25 cellular contexts compared by ENCODE assay signal in genomic region chr3:57141719-57142118, GRCh38. TPM values are rescaled to one million over a fixed set of nuclear protein-coding genes. Genes with fewer than 3 reads are reported as not detected.
DNase-seq lines count a peak whose midpoint lies in the region; ATAC-seq, FAIRE-seq and TF ChIP-seq lines count a peak whose summit lies in the region.
"Had no signal": no experiment of that assay in that cellular context is flagged by ENCODE, and none has a peak within 500 bp of the region (broad histone marks: within the 10 kb centered on the region; RNA-seq: fewer than 3 reads in every experiment).

No MANE protein-coding gene starts in this region.

- H3K79me1 ChIP-seq in H1 (ENCODE audit: low read depth, low read length) (peaks cover 10% of the 10 kb centered on the region; the same call in 1 of the 2 replicates), neuronal stem cell (ENCODE audit: low read depth, low read length) (peaks cover 3% of the 10 kb centered on the region)

- TF ChIP-seq RAD21 in H1 (IDR thresholded peaks at IDR 0.05 in 1 of 2, conservative IDR thresholded peaks at IDR 0.05 in 1 of 2; ENCODE audit: low read depth in 2 of 2, low read length in 2 of 2), result peak; percentile 15 to 48; a peak in 3 of 4 replicates

- H3K23ac ChIP-seq in H1 (ENCODE audit: insufficient read length) (no peak overlapping the region), neuronal stem cell (ENCODE audit: low read depth, low read length, poor library complexity) (no peak overlapping the region)

- H2BK120ac ChIP-seq in H1 (replicated peaks; ENCODE audit: low read depth, low read length) (no peak overlapping the region), neuronal stem cell (ENCODE audit: low read depth, low read length) (no peak overlapping the region)

- H3K23me2 ChIP-seq in H1 (ENCODE audit: low read depth, low read length), result no peaks in the 10 kb centered on the region

- H3K4ac ChIP-seq in H1 (replicated peaks; ENCODE audit: insufficient read length, low read depth, low read length), result no peak overlapping the region
- H3K4ac ChIP-seq in neuronal stem cell (ENCODE audit: low read length), result no peak overlapping the region

- H2BK20ac ChIP-seq in H1 (ENCODE audit: low read length), result no peak overlapping the region

- no peak overlapping the region for H3K27ac ChIP-seq in Panc1 (ENCODE audit: low read length)
- H3K27ac ChIP-seq in H1 (ENCODE audit: low read depth, low read length), result no peak overlapping the region
- peak overlapping the region; percentile 21 for H3K27ac ChIP-seq in neuronal stem cell (replicated peaks; ENCODE audit: low read length)
- no peak overlapping the region for H3K27ac ChIP-seq in MM.1S (ENCODE audit: low read length)
- H3K27ac ChIP-seq: neutrophil, SJSA1 had no signal

- FAIRE-seq in H1 (lab: Jason Lieb, UNC), result peak; percentile 78

- WGBS in H1 (ENCODE audit: extremely low coverage in 1 of 2, insufficient coverage in 1 of 2, insufficient read length in 1 of 2, insufficient replicate concordance in 2 of 2, low coverage in 1 of 2, low lambda C conversion rate in 2 of 2, missing lambda C conversion rate in 1 of 2), 2 experiments, result 67% methylated on average over 4 of the region's 4 CpGs; no CpG with 5 or more reads in 1 of the 2 experiments
- no CpG with 5 or more reads among the region's 4 CpGs for WGBS in neuronal stem cell (ENCODE audit: extremely low coverage in 2 of 2, insufficient read length in 2 of 2, insufficient replicate concordance in 1 of 2), 2 donors

- H3K36me3 ChIP-seq in Panc1 (ENCODE audit: control insufficient read depth, insufficient read depth, low read length) (no peaks in the 10 kb centered on the region), H1 (ENCODE audit: control insufficient read depth in 2 of 4, insufficient read depth in 4 of 4, low read length in 3 of 4) (no peaks in the 10 kb centered on the region), neuronal stem cell (replicated peaks in 1 of 2; ENCODE audit: control insufficient read depth in 2 of 2, insufficient read depth in 2 of 2, low read length in 2 of 2) (peaks cover 0 to 8% of the 10 kb centered on the region in 2 donors), MM.1S (replicated peaks; ENCODE audit: insufficient read depth, low read length) (no peaks in the 10 kb centered on the region)
- H3K36me3 ChIP-seq: HAP-1, heart right ventricle, neutrophil, SJSA1, tibial nerve had no signal

- H3K14ac ChIP-seq in H1 (ENCODE audit: insufficient read length), result no peak overlapping the region
- no peak overlapping the region for H3K14ac ChIP-seq in neuronal stem cell (ENCODE audit: low read length)

- no peak overlapping the region for H2BK15ac ChIP-seq in H1 (ENCODE audit: low read length)
- H2BK15ac ChIP-seq in neuronal stem cell (ENCODE audit: low read length), result no peak overlapping the region

- no peaks in the 10 kb centered on the region for H3K4me1 ChIP-seq in Panc1 (ENCODE audit: control insufficient read depth, insufficient read depth, low read length)
- peaks cover 6 to 20% (median 12%) of the 10 kb centered on the region in 4 experiments; a peak in 6 of 7 replicates for H3K4me1 ChIP-seq in H1 (replicated peaks in 1 of 4; ENCODE audit: control insufficient read depth in 3 of 4, insufficient read depth in 4 of 4, low read length in 3 of 4)
- peaks cover 0 to 18% of the 10 kb centered on the region in 2 donors for H3K4me1 ChIP-seq in neuronal stem cell (ENCODE audit: control insufficient read depth in 2 of 2, insufficient read depth in 1 of 2, low read depth in 1 of 2, low read length in 2 of 2)
- no peaks in the 10 kb centered on the region for H3K4me1 ChIP-seq in MM.1S (ENCODE audit: low read length)
- H3K4me1 ChIP-seq: SJSA1 had no signal

- no peak overlapping the region for H2AFZ ChIP-seq in H1 (ENCODE audit: low read length)
- no peak overlapping the region for H2AFZ ChIP-seq in neuronal stem cell (ENCODE audit: low read length)
- no peak overlapping the region for H2AFZ ChIP-seq in MM.1S (ENCODE audit: low read length)

- no TSS peak for BruUV-seq in Panc1 (replicated peaks; lab: Mats Ljungman, UMichigan)

- H2BK5ac ChIP-seq in H1 (ENCODE audit: low read depth, low read length), result no peak overlapping the region
- H2BK5ac ChIP-seq in neuronal stem cell (ENCODE audit: low read length), result no peak overlapping the region

- H2BK12ac ChIP-seq in H1 (ENCODE audit: low read depth, low read length), result no peak overlapping the region
- H2BK12ac ChIP-seq in neuronal stem cell (ENCODE audit: low read length), result no peak overlapping the region

- H2AK5ac ChIP-seq in H1 (ENCODE audit: low read depth, low read length) (no peak overlapping the region), neuronal stem cell (ENCODE audit: low read depth, low read length) (no peak overlapping the region)

- POLR2A ChIA-PET in Panc1 (lab: Charles Lee), result no interaction called here
- POLR2A ChIA-PET in H1 (lab: Charles Lee; ENCODE audit: partially characterized antibody), result interaction anchor here (0.7 to 4.8 kb wide), 2 partner anchors 11 kb away, joined by 3 to 39 read pairs; no protein-coding TSS in a partner anchor

- no peaks in the 10 kb centered on the region for H3F3A ChIP-seq in MM.1S (ENCODE audit: insufficient read depth, low read length)

- TF ChIP-seq POLR2A in H1 (IDR thresholded peaks at IDR 0.05; ENCODE audit: control extremely low read depth in 1 of 2, low read depth in 2 of 2, low read length in 2 of 2), result no peak

- H3K27me3 ChIP-seq in Panc1 (ENCODE audit: control insufficient read depth, insufficient read depth, low read length) (no peaks in the 10 kb centered on the region), H1 (replicated peaks in 1 of 4; ENCODE audit: control insufficient read depth in 3 of 4, extremely low read depth in 1 of 4, insufficient read depth in 3 of 4, low read length in 3 of 4) (no peaks in the 10 kb centered on the region), neuronal stem cell (ENCODE audit: control insufficient read depth in 3 of 3, insufficient read depth in 3 of 3, low read depth in 1 of 3, low read length in 3 of 3) (no peaks in the 10 kb centered on the region), MM.1S (replicated peaks; ENCODE audit: insufficient read depth, low read length) (no peaks in the 10 kb centered on the region)
- H3K27me3 ChIP-seq: tibial nerve had no signal

- H4K5ac ChIP-seq in H1 (ENCODE audit: insufficient read length, low read depth, low read length), result no peak overlapping the region

- H3K4me2 ChIP-seq in H1 (ENCODE audit: insufficient read depth in 1 of 2, low read depth in 2 of 2, low read length in 2 of 2) (no peak overlapping the region), neuronal stem cell (ENCODE audit: insufficient read depth, low read length, poor library complexity, severe bottlenecking) (no peak overlapping the region), MM.1S (ENCODE audit: low read depth, low read length) (no peak overlapping the region)

- H3K9me3 ChIP-seq in Panc1 (ENCODE audit: control insufficient read depth, insufficient read depth, low read depth, low read length) (no peaks in the 10 kb centered on the region), H1 (ENCODE audit: insufficient read depth in 2 of 2, low read depth in 1 of 2, low read length in 1 of 2) (no peaks in the 10 kb centered on the region), neuronal stem cell (replicated peaks in 1 of 2; ENCODE audit: control insufficient read depth in 2 of 2, insufficient read depth in 1 of 2, low read depth in 1 of 2, low read length in 2 of 2) (no peaks in the 10 kb centered on the region), MM.1S (replicated peaks; ENCODE audit: insufficient read depth, low read length) (no peaks in the 10 kb centered on the region)
- H3K9me3 ChIP-seq: HAP-1, heart right ventricle, neutrophil, SJSA1, tibial nerve had no signal

- H4K20me1 ChIP-seq in H1 (replicated peaks in 1 of 2; ENCODE audit: control insufficient read depth in 1 of 2, insufficient read depth in 2 of 2, low read length in 2 of 2) (peaks cover 0 to 7% of the 10 kb centered on the region in 2 experiments), MM.1S (ENCODE audit: insufficient read depth, low read length) (no peaks in the 10 kb centered on the region)

- H3K9me2 ChIP-seq in MM.1S (replicated peaks; ENCODE audit: insufficient read depth, low read length), result no peaks in the 10 kb centered on the region

- H3K79me2 ChIP-seq in H1 (ENCODE audit: control insufficient read depth in 1 of 2, insufficient read depth in 2 of 2, low read length in 2 of 2), result peaks cover 0 to 6% of the 10 kb centered on the region in 2 experiments; a peak in 1 of 4 replicates
- no peaks in the 10 kb centered on the region for H3K79me2 ChIP-seq in MM.1S (ENCODE audit: low read length)

- TF ChIP-seq CTCF in Panc1 (IDR thresholded peaks at IDR 0.05) (0 out of 2 replicates have a peak, but pooled peaks have one; percentile 7), H1 (IDR thresholded peaks at IDR 0.05; ENCODE audit: control extremely low read depth in 1 of 3, insufficient read depth in 1 of 3, low read depth in 1 of 3, low read length in 3 of 3) (peak in 2 of 3 experiments; percentile 1 to 3; a peak in 1 of 4 replicates), MM.1S (IDR thresholded peaks at IDR 0.05; ENCODE audit: low read length) (no peak)

- DNase-seq in ELF-1 (ENCODE audit: low read depth, low spot score), result peak; percentile 47
- DNase-seq in Panc1 (ENCODE audit: low read depth, low spot score), result no peak
- DNase-seq in H1 (ENCODE audit: low read depth in 1 of 2, low spot score in 2 of 2), result no peak
- DNase-seq in neuronal stem cell (ENCODE audit: low spot score), result no peak
- no peak for DNase-seq in NCI-H1436 treated with DMSO at 0.1 percent for 48 hours (lab: John Stamatoyannopoulos, UW)
- no peak for DNase-seq in AG20443 (ENCODE audit: low spot score)
- DNase-seq in MM.1S, result no peak
- DNase-seq: activated CD4-positive, alpha-beta T cell treated with anti-CD3 and anti-CD28 coated beads for 4 hours; activated CD8-positive, alpha-beta memory T cell treated with anti-CD3 and anti-CD28 coated beads, Interleukin-2, amount 50 U/mL, for 48 hours; activated gamma-delta T cell; amniotic stem cell; DMS79 treated with DMSO at 0.1 percent for 48 hours; effector memory CD8-positive, alpha-beta T cell; heart right ventricle; NCI-H1048; NCI-H526 treated with DMSO at 0.1 percent for 48 hours; OCI-M1; T1000 had no signal

- TF ChIP-seq EP300 in H1 (IDR thresholded peaks at IDR 0.05; ENCODE audit: borderline replicate concordance in 1 of 2, low read depth in 2 of 2, low read length in 2 of 2), result no peak

- no peak overlapping the region for H4K91ac ChIP-seq in H1 (replicated peaks; ENCODE audit: insufficient read length, low read length)
- no peak overlapping the region for H4K91ac ChIP-seq in neuronal stem cell (ENCODE audit: low read depth, low read length, poor library complexity)

- intact Hi-C loops in Panc1 (cut with micrococcal nuclease; ENCODE audit: unreplicated experiment), result no loop called here

- in situ Hi-C loops in Panc1 (cut with HindIII; ENCODE audit: low pct_unique_long_range_greater_than_20kb, low sequenced_read_pairs), result no loop called here

- H3K4me3 ChIP-seq in Panc1 (ENCODE audit: low read depth in 2 of 2, low read length in 2 of 2) (no peak overlapping the region), H1 (ENCODE audit: extremely low read depth in 1 of 4, insufficient read depth in 2 of 4, low read depth in 3 of 4, low read length in 4 of 4) (no peak overlapping the region), neuronal stem cell (ENCODE audit: low read length in 2 of 2) (no peak overlapping the region), MM.1S (ENCODE audit: low read length) (no peak overlapping the region)
- H3K4me3 ChIP-seq: HAP-1, heart right ventricle, SJSA1 had no signal

- H3K18ac ChIP-seq in H1 (ENCODE audit: extremely low read depth, low read length) (no peak overlapping the region), neuronal stem cell (ENCODE audit: low read length) (no peak overlapping the region)

- CTCF ChIA-PET in Panc1 (lab: Charles Lee), result no interaction called here
- CTCF ChIA-PET in H1 (lab: Charles Lee; ENCODE audit: partially characterized antibody), result interaction anchor here (0.7 to 2.5 kb wide), 6 partner anchors 15 to 238 kb away, joined by 3 to 6 read pairs (median 4); no protein-coding TSS in a partner anchor

- no peak overlapping the region for H4K8ac ChIP-seq in H1 (ENCODE audit: extremely low read depth, insufficient read depth, low read length)
- H4K8ac ChIP-seq in neuronal stem cell (ENCODE audit: low read depth, low read length), result no peak overlapping the region

- no peak overlapping the region for H3K9ac ChIP-seq in H1 (replicated peaks in 1 of 4; ENCODE audit: extremely low read depth in 1 of 4, low read depth in 3 of 4, low read length in 3 of 4)
- no peak overlapping the region for H3K9ac ChIP-seq in neuronal stem cell (ENCODE audit: low read depth, low read length, poor library complexity)
- no peak overlapping the region for H3K9ac ChIP-seq in MM.1S (ENCODE audit: low read length)

- H3K56ac ChIP-seq in H1 (replicated peaks; ENCODE audit: insufficient read length, low read depth, low read length), result no peak overlapping the region

- ATAC-seq in Panc1 (no peak), HG02623 (IDR thresholded peaks at IDR 0.05; ENCODE audit: unreplicated experiment) (no peak)
- ATAC-seq: effector memory CD8-positive, alpha-beta T cell; heart right ventricle; stimulated activated memory B cell treated with anti-CD40 and anti-IgM and Interleukin-4, amounts not matched to agents 10 μg/mL and 1 μg/mL and 100 μg/mL, for 72 hours had no signal

RNA-seq across cellular contexts. Expression of gene IL17RD, which starts 23.4 kb away (rescaled TPM):
- total RNA-seq in Panc1 (2021; ENCODE audit: unreplicated experiment), result 3.5 TPM
- 2.4 TPM for polyA plus RNA-seq in Panc1 (2012; ENCODE audit: insufficient read length)
- total RNA-seq in H1 (2021; fragmentation: NEBNext Ultra II Directional; extraction: Animal tissue kit (Norgen Biotek cat#: 25700)), result 41.3 and 48.9 TPM in 2 replicates
- polyA plus RNA-seq in H1 (2011; rRNA removed), result 10.9 and 15.4 TPM in 2 replicates
- polyA plus RNA-seq in H1 (2011; cell fraction: cytosol; rRNA removed), result 10.1 TPM
- 28.2 TPM for polyA plus RNA-seq in H1 (2011; cell fraction: nucleus; rRNA removed)
- polyA plus RNA-seq in H1 (2012, experiment 1 of 2), result 9.5 to 14.9 TPM (median 12.6 TPM) in 4 replicates
- 2.0 TPM for polyA plus RNA-seq in H1 (2012, experiment 2 of 2)
- 50.8 TPM for polyA plus RNA-seq in H1 (2013, experiment 1 of 2)
- 58.0 TPM for polyA plus RNA-seq in H1 (2013, experiment 2 of 2)
- 39.3 and 40.6 TPM in 2 replicates for polyA minus RNA-seq in H1 (2011; rRNA and poly(A)+ RNA removed)
- polyA minus RNA-seq in H1 (2011; cell fraction: cytosol; rRNA and poly(A)+ RNA removed), result 19.2 TPM
- 33.9 TPM for polyA minus RNA-seq in H1 (2011; cell fraction: nucleus; rRNA and poly(A)+ RNA removed)
- polyA plus RNA-seq in neuronal stem cell (2013, experiment 1 of 2), result 38.4 TPM
- polyA plus RNA-seq in neuronal stem cell (2013, experiment 2 of 2), result 37.6 TPM
- total RNA-seq: SJSA1 had no signal
- polyA plus RNA-seq: IgD-negative memory B cell had no signal

RNA-seq across cellular contexts. Expression of gene HESX1, which starts 58.1 kb away (rescaled TPM):
- total RNA-seq in Panc1 (2021; ENCODE audit: unreplicated experiment), result 1.1 TPM
- 0.51 TPM for polyA plus RNA-seq in Panc1 (2012; ENCODE audit: insufficient read length)
- 9.0 and 12.0 TPM in 2 replicates for total RNA-seq in H1 (2021; fragmentation: NEBNext Ultra II Directional; extraction: Animal tissue kit (Norgen Biotek cat#: 25700))
- polyA plus RNA-seq in H1 (2011; rRNA removed), result 5.5 and 7.1 TPM in 2 replicates
- polyA plus RNA-seq in H1 (2011; cell fraction: cytosol; rRNA removed), result 7.9 TPM
- 3.4 TPM for polyA plus RNA-seq in H1 (2011; cell fraction: nucleus; rRNA removed)
- 5.3 to 12.9 TPM (median 5.7 TPM) in 4 replicates for polyA plus RNA-seq in H1 (2012, experiment 1 of 2)
- polyA plus RNA-seq in H1 (2012, experiment 2 of 2), result 2.7 TPM
- polyA plus RNA-seq in H1 (2013, experiment 1 of 2), result 7.4 TPM
- 7.3 TPM for polyA plus RNA-seq in H1 (2013, experiment 2 of 2)
- polyA minus RNA-seq in H1 (2011; rRNA and poly(A)+ RNA removed), result 3.6 and 3.9 TPM in 2 replicates
- 3.0 TPM for polyA minus RNA-seq in H1 (2011; cell fraction: cytosol; rRNA and poly(A)+ RNA removed)
- polyA minus RNA-seq in H1 (2011; cell fraction: nucleus; rRNA and poly(A)+ RNA removed), result 4.4 TPM
- 6.1 TPM for polyA plus RNA-seq in neuronal stem cell (2013, experiment 1 of 2)
- 5.7 TPM for polyA plus RNA-seq in neuronal stem cell (2013, experiment 2 of 2)
